In genomic region chr17:42304187-42305030, GRCh38 we compare ENCODE assay signal across 1 cellular context.
TF ChIP-seq lines count a peak whose summit lies in the region.

No MANE protein-coding gene starts in this region.

TF ChIP-seq in HepG2, 621 proteins besides CTCF, POLR2A, EP300 and RAD21 (continued from another document and continues in another):
- no peak for TF ChIP-seq PRDM10 (CRISPR knock-in tag; IDR thresholded peaks at IDR 0.05; ENCODE audit: low read depth)
- peak; percentile 91 for TF ChIP-seq ZSCAN22 (CRISPR knock-in tag; IDR thresholded peaks at IDR 0.05)
- no peak for TF ChIP-seq SKIL (CRISPR knock-in tag; IDR thresholded peaks at IDR 0.05; ENCODE audit: borderline replicate concordance)
- TF ChIP-seq IKZF4 (CRISPR knock-in tag; IDR thresholded peaks at IDR 0.05; ENCODE audit: borderline replicate concordance, low read depth, not compliant biosample characterization), result peak; percentile 46
- no peak for TF ChIP-seq EED (CRISPR knock-in tag; IDR thresholded peaks at IDR 0.05)
- TF ChIP-seq ZNF775 (CRISPR knock-in tag; IDR thresholded peaks at IDR 0.05; ENCODE audit: borderline replicate concordance), result no peak
- no peak for TF ChIP-seq ZNF605 (CRISPR knock-in tag; IDR thresholded peaks at IDR 0.05)
- TF ChIP-seq ZNF484 (CRISPR knock-in tag; IDR thresholded peaks at IDR 0.05; ENCODE audit: borderline replicate concordance, low read depth), result no peak
- TF ChIP-seq MED1 (CRISPR knock-in tag; IDR thresholded peaks at IDR 0.05), result peak; percentile 51; the same call in 1 of the 2 replicates
- TF ChIP-seq MYPOP (CRISPR knock-in tag; IDR thresholded peaks at IDR 0.05), result no peak; the same call in 1 of the 2 replicates
- no peak; the same call in 1 of the 2 replicates for TF ChIP-seq NCOA1 (CRISPR knock-in tag; IDR thresholded peaks at IDR 0.05)
- no peak for TF ChIP-seq CBX1 (IDR thresholded peaks at IDR 0.05; ENCODE audit: low read depth)
- no peak for TF ChIP-seq ZNF296 (CRISPR knock-in tag; conservative IDR thresholded peaks at IDR 0.05)
- no peak for TF ChIP-seq ZNF33A (CRISPR knock-in tag; IDR thresholded peaks at IDR 0.05; ENCODE audit: borderline replicate concordance)
- no peak for TF ChIP-seq ZNF17 (CRISPR knock-in tag; IDR thresholded peaks at IDR 0.05)
- TF ChIP-seq UBTF (CRISPR knock-in tag; IDR thresholded peaks at IDR 0.05), result no peak; the same call in 1 of the 2 replicates
- TF ChIP-seq PAXIP1 (CRISPR knock-in tag; conservative IDR thresholded peaks at IDR 0.05), result peak; percentile 83
- TF ChIP-seq MXD1 (CRISPR knock-in tag; IDR thresholded peaks at IDR 0.05), result peak; percentile 73
- TF ChIP-seq ZNF230 (CRISPR knock-in tag; IDR thresholded peaks at IDR 0.05), result no peak
- no peak for TF ChIP-seq FOXA1 (IDR thresholded peaks at IDR 0.05)
- TF ChIP-seq FOXA1 (CRISPR knock-in tag; IDR thresholded peaks at IDR 0.05), result no peak
- TF ChIP-seq ZNF326 (CRISPR knock-in tag; IDR thresholded peaks at IDR 0.05; ENCODE audit: borderline replicate concordance), result no peak
- no peak for TF ChIP-seq MBD4 (IDR thresholded peaks at IDR 0.05; ENCODE audit: borderline replicate concordance, low read length)
- TF ChIP-seq ZNF644 (CRISPR knock-in tag; IDR thresholded peaks at IDR 0.05; ENCODE audit: low read depth), result no peak; the same call in 1 of the 2 replicates
- TF ChIP-seq DMAP1 (CRISPR knock-in tag; IDR thresholded peaks at IDR 0.05), result no peak
- no peak for TF ChIP-seq FIP1L1 (IDR thresholded peaks at IDR 0.05; ENCODE audit: borderline replicate concordance, insufficient read depth, low read depth, low read length)
- TF ChIP-seq NFE2L1 (CRISPR knock-in tag; IDR thresholded peaks at IDR 0.05; ENCODE audit: borderline replicate concordance), result peak; percentile 73; the same call in 1 of the 2 replicates
- TF ChIP-seq ASH2L (IDR thresholded peaks at IDR 0.05; ENCODE audit: insufficient read length, low read depth, low read length), result peak; percentile 41
- peak; percentile 52; the same call in 1 of the 2 replicates for TF ChIP-seq GMEB1 (CRISPR knock-in tag; IDR thresholded peaks at IDR 0.05; ENCODE audit: borderline replicate concordance)
- TF ChIP-seq JUNB (CRISPR knock-in tag; IDR thresholded peaks at IDR 0.05; ENCODE audit: borderline replicate concordance), result no peak
- TF ChIP-seq NFIB (CRISPR knock-in tag; IDR thresholded peaks at IDR 0.05; ENCODE audit: borderline replicate concordance), result no peak
- TF ChIP-seq FOXJ3 (CRISPR knock-in tag; IDR thresholded peaks at IDR 0.05; ENCODE audit: borderline replicate concordance), result no peak
- TF ChIP-seq WIZ (CRISPR knock-in tag; IDR thresholded peaks at IDR 0.05), result 0 out of 2 replicates have a peak, but pooled peaks have one; percentile 21
- no peak for TF ChIP-seq AKAP8 (CRISPR knock-in tag; IDR thresholded peaks at IDR 0.05)
- TF ChIP-seq ZFP62 (CRISPR knock-in tag; IDR thresholded peaks at IDR 0.05), result no peak
- peak; percentile 44; the same call in 1 of the 2 replicates for TF ChIP-seq HDAC2 (CRISPR knock-in tag; IDR thresholded peaks at IDR 0.05)
- TF ChIP-seq ZHX2 (IDR thresholded peaks at IDR 0.05; ENCODE audit: low read depth), result no peak
- TF ChIP-seq ZHX2 (CRISPR knock-in tag; IDR thresholded peaks at IDR 0.05; ENCODE audit: borderline replicate concordance), result no peak
- no peak for TF ChIP-seq DNMT1 (CRISPR knock-in tag; IDR thresholded peaks at IDR 0.05)
- no peak for TF ChIP-seq DNMT3B (CRISPR knock-in tag; conservative IDR thresholded peaks at IDR 0.05)
- no peak for TF ChIP-seq BRCA1 (CRISPR knock-in tag; IDR thresholded peaks at IDR 0.05)
